In the genomic region with DNA sequence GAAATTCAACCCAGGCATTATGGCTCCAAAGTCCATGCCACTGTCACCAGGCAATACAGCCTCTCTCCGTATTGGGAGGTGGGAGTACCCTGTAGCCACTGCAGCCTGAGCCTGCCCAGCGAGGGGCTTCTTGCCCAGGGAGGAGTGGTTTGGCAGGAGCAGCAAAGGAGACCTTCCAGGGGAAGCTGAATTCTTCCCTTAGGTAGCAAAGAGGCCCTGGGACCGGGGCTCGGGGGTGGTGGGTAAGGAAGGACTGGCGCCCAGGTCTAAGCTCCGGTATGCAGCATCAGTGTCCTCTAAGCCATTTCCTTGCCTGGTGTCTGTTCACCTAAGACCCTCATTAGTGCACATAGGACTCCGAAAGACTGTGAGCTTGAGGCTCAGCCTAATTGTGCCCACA, we compare ENCODE assay signal across 26 cellular contexts. TPM values are rescaled to one million over a fixed set of nuclear protein-coding genes. Genes with fewer than 3 reads are reported as not detected.
A peak's percentile ranks its signal among the peaks of the same experiment; 100 is the strongest.
DNase-seq lines count a peak whose midpoint lies in the region; ATAC-seq, FAIRE-seq and TF ChIP-seq lines count a peak whose summit lies in the region.
"Had no signal": no experiment of that assay in that cellular context is flagged by ENCODE, and none has a peak within 500 bp of the region (broad histone marks: within the 10 kb centered on the region; RNA-seq: fewer than 3 reads in every experiment).

No MANE protein-coding gene starts in this region.

- H3K4me2 ChIP-seq in HepG2 (ENCODE audit: low read depth, low read length) (no peak overlapping the region), neuronal stem cell (ENCODE audit: insufficient read depth, low read length, poor library complexity, severe bottlenecking) (no peak overlapping the region)
- H3K4me2 ChIP-seq: A549 had no signal

- in situ Hi-C loops in HepG2 (cut with HindIII; ENCODE audit: extremely low pct_ligation_motif_present, low pct_unique_long_range_greater_than_20kb) = no loop called here

- H3K4me1 Mint-ChIP-seq in glutamatergic neuron (ENCODE audit: low read depth, unreplicated experiment) = peaks cover 3% of the 10 kb centered on the region

- peaks cover 1% of the 10 kb centered on the region for H3K9me3 Mint-ChIP-seq in glutamatergic neuron (ENCODE audit: unreplicated experiment)
- H3K9me3 Mint-ChIP-seq: CD8-positive, alpha-beta T cell had no signal

- 78% methylated on average over 4 of the region's 7 CpGs for WGBS in right lobe of liver (ENCODE audit: insufficient coverage, low coverage, low lambda C conversion rate, missing lambda C conversion rate)
- 11% methylated on average over 5 of the region's 7 CpGs for WGBS in HepG2 (ENCODE audit: low lambda C conversion rate)
- WGBS in neuronal stem cell (ENCODE audit: extremely low coverage in 2 of 2, insufficient read length in 2 of 2, insufficient replicate concordance in 1 of 2), 2 donors = no CpG with 5 or more reads among the region's 7 CpGs

- intact Hi-C loops in right lobe of liver (cut with DNase I) (loop anchor here in 1 of 2 donors (5.0 kb wide), 1 partner anchor 108 kb away; no protein-coding TSS in a partner anchor), HepG2 (cut with micrococcal nuclease; ENCODE audit: unreplicated experiment) (no loop called here)

- peak overlapping the region; percentile 20 for H3K18ac ChIP-seq in neuronal stem cell (ENCODE audit: low read length)

- H3K4me3 ChIP-seq in right lobe of liver = no peak overlapping the region
- H3K4me3 ChIP-seq in HepG2 (replicated peaks in 1 of 3; ENCODE audit: insufficient read depth in 1 of 3, low read depth in 2 of 3, low read length in 3 of 3) = no peak overlapping the region
- no peak overlapping the region for H3K4me3 ChIP-seq in neuronal stem cell (ENCODE audit: low read length in 2 of 2)
- H3K4me3 ChIP-seq: A549, MG63, SJSA1 had no signal

- peak overlapping the region; percentile 29 for H2BK5ac ChIP-seq in neuronal stem cell (ENCODE audit: low read length)

- H3K27ac Mint-ChIP-seq in glutamatergic neuron (ENCODE audit: unreplicated experiment) = no peak overlapping the region
- H3K27ac Mint-ChIP-seq: CD8-positive, alpha-beta T cell had no signal

- no peak overlapping the region for H3K9ac ChIP-seq in HepG2 (ENCODE audit: insufficient read depth, low read depth, low read length)
- no peak overlapping the region for H3K9ac ChIP-seq in neuronal stem cell (ENCODE audit: low read depth, low read length, poor library complexity)

- no peak overlapping the region for H3K4ac ChIP-seq in neuronal stem cell (ENCODE audit: low read length)

- no peaks in the 10 kb centered on the region for H3K36me3 Mint-ChIP-seq in glutamatergic neuron (ENCODE audit: unreplicated experiment)
- H3K36me3 Mint-ChIP-seq: CD8-positive, alpha-beta T cell had no signal

- no peak for TF ChIP-seq EP300 in HepG2 (IDR thresholded peaks at IDR 0.05; ENCODE audit: low read depth in 2 of 2, low read length in 2 of 2)
- TF ChIP-seq EP300 in HepG2 (CRISPR knock-in tag; IDR thresholded peaks at IDR 0.05; ENCODE audit: borderline replicate concordance) = no peak

- POLR2A ChIA-PET in HepG2 (lab: Yijun Ruan, JAX) = no interaction called here

- CTCF ChIA-PET in HepG2 (lab: Yijun Ruan, JAX; ENCODE audit: low intra/inter-chr PET ratio, low total read pairs) = interaction anchor here (2.8 kb wide), 1 partner anchor 106 kb away, joined by 37 read pairs; no protein-coding TSS in a partner anchor

- H3K36me3 ChIP-seq in right lobe of liver (no peaks in the 10 kb centered on the region), HepG2 (replicated peaks in 1 of 2; ENCODE audit: control insufficient read depth in 1 of 2, insufficient read depth in 2 of 2, low read length in 2 of 2) (no peaks in the 10 kb centered on the region), neuronal stem cell (replicated peaks in 1 of 2; ENCODE audit: control insufficient read depth in 2 of 2, insufficient read depth in 2 of 2, low read length in 2 of 2) (no peaks in the 10 kb centered on the region)
- H3K36me3 ChIP-seq: MG63, SJSA1 had no signal

- H4K20me1 ChIP-seq in HepG2 (ENCODE audit: insufficient read depth, low read length) = no peaks in the 10 kb centered on the region

- H3K9me3 ChIP-seq in right lobe of liver (no peaks in the 10 kb centered on the region), HepG2 (ENCODE audit: low read length) (no peaks in the 10 kb centered on the region), neuronal stem cell (replicated peaks in 1 of 2; ENCODE audit: control insufficient read depth in 2 of 2, insufficient read depth in 1 of 2, low read depth in 1 of 2, low read length in 2 of 2) (no peaks in the 10 kb centered on the region)
- H3K9me3 ChIP-seq: A549, Caco-2, MG63, SJSA1 had no signal

- peaks cover 12% of the 10 kb centered on the region for H3K27me3 Mint-ChIP-seq in glutamatergic neuron (ENCODE audit: unreplicated experiment)

- no peaks in the 10 kb centered on the region for H3K79me2 ChIP-seq in HepG2 (ENCODE audit: insufficient read depth, low read length)

- H2AK5ac ChIP-seq in neuronal stem cell (ENCODE audit: low read depth, low read length) = peak overlapping the region; percentile 97

- peak overlapping the region; percentile 75 for H2BK12ac ChIP-seq in neuronal stem cell (ENCODE audit: low read length)

- no peak overlapping the region for H3K23ac ChIP-seq in neuronal stem cell (ENCODE audit: low read depth, low read length, poor library complexity)

- no peak overlapping the region for H3K14ac ChIP-seq in neuronal stem cell (ENCODE audit: low read length)

- no peak overlapping the region for H4K8ac ChIP-seq in neuronal stem cell (ENCODE audit: low read depth, low read length)

- FAIRE-seq in HepG2 (lab: Jason Lieb, UNC) (no peak), GM12891 (lab: Jason Lieb, UNC) (no peak), GM19239 (lab: Jason Lieb, UNC) (no peak)
- FAIRE-seq: A549, G401.6, H1, HTR-8/SVneo had no signal

- peak overlapping the region; percentile 91 for H2BK15ac ChIP-seq in neuronal stem cell (ENCODE audit: low read length)

- TF ChIP-seq CTCF in right lobe of liver (IDR thresholded peaks at IDR 0.05) = no peak
- TF ChIP-seq CTCF in HepG2 (CRISPR knock-in tag; IDR thresholded peaks at IDR 0.05) = no peak
- TF ChIP-seq CTCF in glutamatergic neuron (IDR thresholded peaks at IDR 0.05; ENCODE audit: partially characterized antibody, unreplicated experiment) = no peak

- H3K27ac ChIP-seq in right lobe of liver = no peak overlapping the region
- H3K27ac ChIP-seq in HepG2 (ENCODE audit: extremely low read length, insufficient read depth, low read length) = no peak overlapping the region
- no peak overlapping the region for H3K27ac ChIP-seq in neuronal stem cell (replicated peaks; ENCODE audit: low read length)
- H3K27ac ChIP-seq: SJSA1 had no signal

- H4K91ac ChIP-seq in neuronal stem cell (ENCODE audit: low read depth, low read length, poor library complexity) = peak overlapping the region; percentile 22

- no peaks in the 10 kb centered on the region for H3K4me1 ChIP-seq in right lobe of liver
- H3K4me1 ChIP-seq in HepG2 (ENCODE audit: insufficient read depth, low read length) = no peaks in the 10 kb centered on the region
- peaks cover 0 to 15% of the 10 kb centered on the region in 2 donors for H3K4me1 ChIP-seq in neuronal stem cell (ENCODE audit: control insufficient read depth in 2 of 2, insufficient read depth in 1 of 2, low read depth in 1 of 2, low read length in 2 of 2)
- H3K4me1 ChIP-seq: A549, Caco-2 had no signal

- TF ChIP-seq POLR2A in right lobe of liver (IDR thresholded peaks at IDR 0.05) (no peak), HepG2 (IDR thresholded peaks at IDR 0.05; ENCODE audit: insufficient read depth in 1 of 2, low read depth in 2 of 2, low read length in 2 of 2) (no peak), GM12891 (IDR thresholded peaks at IDR 0.05; ENCODE audit: low read depth, low read length) (no peak)

- TF ChIP-seq RAD21 in HepG2 (CRISPR knock-in tag; IDR thresholded peaks at IDR 0.05) = no peak

- H3K79me1 ChIP-seq in neuronal stem cell (ENCODE audit: low read depth, low read length) = peaks cover 4% of the 10 kb centered on the region

- no peak overlapping the region for H3K4me3 Mint-ChIP-seq in glutamatergic neuron (ENCODE audit: unreplicated experiment)
- H3K4me3 Mint-ChIP-seq: CD8-positive, alpha-beta T cell had no signal

- H2AFZ ChIP-seq in HepG2 (ENCODE audit: low read length) = no peak overlapping the region
- H2AFZ ChIP-seq in neuronal stem cell (ENCODE audit: low read length) = no peak overlapping the region

- ATAC-seq in right lobe of liver (no peak), HepG2 (no peak), HG03439 (IDR thresholded peaks at IDR 0.05; ENCODE audit: unreplicated experiment) (no peak)
- ATAC-seq: CD8-positive, alpha-beta T cell; PC-3 had no signal

- no peak overlapping the region for H2BK120ac ChIP-seq in neuronal stem cell (ENCODE audit: low read depth, low read length)

- H3K27me3 ChIP-seq in right lobe of liver (no peaks in the 10 kb centered on the region), HepG2 (ENCODE audit: control insufficient read depth in 1 of 2, insufficient read depth in 2 of 2, low read length in 2 of 2) (peaks cover 9 to 39% of the 10 kb centered on the region in 2 experiments), neuronal stem cell (ENCODE audit: control insufficient read depth in 3 of 3, insufficient read depth in 3 of 3, low read depth in 1 of 3, low read length in 3 of 3) (peaks cover 0 to 18% (median 0%) of the 10 kb centered on the region in 3 experiments)
- H3K27me3 ChIP-seq: MG63, SJSA1 had no signal

- no TSS peak for BruUV-seq in HepG2 (replicated peaks; lab: Mats Ljungman, UMichigan)

- peak in 2 of 3 donors; percentile 12 to 22 for DNase-seq in right lobe of liver
- DNase-seq in HepG2 (ENCODE audit: low spot score) = no peak
- DNase-seq in glutamatergic neuron = peak; percentile 9
- DNase-seq in neuronal stem cell (ENCODE audit: low spot score) = no peak
- no peak for DNase-seq in GM12891 (ENCODE audit: insufficient read length, low spot score)
- no peak for DNase-seq in GM19239 (ENCODE audit: insufficient read length, low spot score)
- DNase-seq: C1 segment of cervical spinal cord; Caco-2; CD8-positive, alpha-beta T cell; HCEC 1CT; KG1; MG63; NCI-H1417; NCI-H1694; NCI-H2029 treated with DMSO at 0.1 percent for 48 hours; NCI-H446 treated with DMSO at 0.1 percent for 48 hours; NCI-H526; NCI-H82; NK-92 treated with Interleukin-12 subunit alpha and Interleukin-12 subunit beta, amount 100 ng/mL, for 24 hours; PC-3 had no signal

RNA-seq across cellular contexts. Expression of a gene that starts 17.0 kb away (rescaled TPM):
- 1 to 10 TPM in 1 of 6 experiments, under 1 TPM in 2, not detected in 3; 0.18 to 1.1 (median 0.24) TPM for total RNA-seq in right lobe of liver
- 0.20 TPM in 1 of 2 replicates, not detected in the other for total RNA-seq in HepG2 (2016; rRNA removed; fragmentation: Illumina TruSeq; extraction: Trizol)
- total RNA-seq in HepG2 (2016; cell fraction: cytosol; rRNA removed; fragmentation: Illumina TruSeq; extraction: Trizol; ENCODE audit: low read depth) = not detected in 2 replicates
- 0.17 TPM in 1 of 2 replicates, not detected in the other for total RNA-seq in HepG2 (2016; cell fraction: insoluble cytoplasmic fraction; rRNA removed; fragmentation: Illumina TruSeq; extraction: Trizol)
- not detected in 2 replicates for total RNA-seq in HepG2 (2016; cell fraction: membrane; rRNA removed; fragmentation: Illumina TruSeq; extraction: Trizol)
- 0.71 and 0.88 TPM in 2 replicates for total RNA-seq in HepG2 (2016; cell fraction: nucleus; rRNA removed; fragmentation: Illumina TruSeq; extraction: Trizol)
- 0.63 and 1.3 TPM in 2 replicates for polyA plus RNA-seq in HepG2 (2011; rRNA removed)
- 0.03 and 0.09 TPM in 2 replicates for polyA plus RNA-seq in HepG2 (2011; cell fraction: cytosol; rRNA removed)
- 5.4 and 9.7 TPM in 2 replicates for polyA plus RNA-seq in HepG2 (2011; cell fraction: nucleus; rRNA removed)
- 3.1 and 5.5 TPM in 2 replicates for polyA plus RNA-seq in HepG2 (2012)
- not detected in 2 replicates for polyA plus RNA-seq in HepG2 (2016; cell fraction: cytosol; fragmentation: Illumina TruSeq; extraction: Trizol; ENCODE audit: low read depth)
- not detected in 2 replicates for polyA plus RNA-seq in HepG2 (2016; cell fraction: insoluble cytoplasmic fraction; fragmentation: Illumina TruSeq; extraction: Trizol; ENCODE audit: low read depth)
- not detected in 2 replicates for polyA plus RNA-seq in HepG2 (2016; cell fraction: membrane; fragmentation: Illumina TruSeq; extraction: Trizol; ENCODE audit: low read depth)
- polyA plus RNA-seq in HepG2 (2016; cell fraction: nucleus; fragmentation: Illumina TruSeq; extraction: Trizol; ENCODE audit: insufficient read depth, low read depth) = 1.6 TPM in 1 of 2 replicates, not detected in the other
- 0.28 and 1.7 TPM in 2 replicates for polyA minus RNA-seq in HepG2 (2011; rRNA and poly(A)+ RNA removed; ENCODE audit: low replicate concordance)
- polyA minus RNA-seq in HepG2 (2011; cell fraction: cytosol; rRNA and poly(A)+ RNA removed) = not detected in 2 replicates
- 7.9 and 9.4 TPM in 2 replicates for polyA minus RNA-seq in HepG2 (2011; cell fraction: nucleus; rRNA and poly(A)+ RNA removed)
- total RNA-seq in glutamatergic neuron (ENCODE audit: unreplicated experiment) = not detected
- 8.6 TPM for polyA plus RNA-seq in neuronal stem cell (2013, experiment 1 of 2)
- polyA plus RNA-seq in neuronal stem cell (2013, experiment 2 of 2) = 10.2 TPM
- 0.18 TPM for polyA plus RNA-seq in GM12891 (2012; ENCODE audit: low read depth, missing spikeins)
- total RNA-seq: CD8-positive, alpha-beta T cell; SJSA1 had no signal

RNA-seq across cellular contexts. Expression of a gene that starts 38.6 kb away (rescaled TPM):
- 10 to 100 TPM; 12.2 to 26.7 (median 19.4) TPM for total RNA-seq in right lobe of liver
- 41.2 and 65.6 TPM in 2 replicates for total RNA-seq in HepG2 (2016; rRNA removed; fragmentation: Illumina TruSeq; extraction: Trizol)
- total RNA-seq in HepG2 (2016; cell fraction: cytosol; rRNA removed; fragmentation: Illumina TruSeq; extraction: Trizol; ENCODE audit: low read depth) = 11.0 and 15.5 TPM in 2 replicates
- total RNA-seq in HepG2 (2016; cell fraction: insoluble cytoplasmic fraction; rRNA removed; fragmentation: Illumina TruSeq; extraction: Trizol) = 41.4 and 67.3 TPM in 2 replicates
- total RNA-seq in HepG2 (2016; cell fraction: membrane; rRNA removed; fragmentation: Illumina TruSeq; extraction: Trizol) = 26.5 and 29.9 TPM in 2 replicates
- 43.9 and 47.8 TPM in 2 replicates for total RNA-seq in HepG2 (2016; cell fraction: nucleus; rRNA removed; fragmentation: Illumina TruSeq; extraction: Trizol)
- polyA plus RNA-seq in HepG2 (2011; rRNA removed) = 10.8 and 16.3 TPM in 2 replicates
- 9.4 and 9.8 TPM in 2 replicates for polyA plus RNA-seq in HepG2 (2011; cell fraction: cytosol; rRNA removed)
- 11.5 and 21.4 TPM in 2 replicates for polyA plus RNA-seq in HepG2 (2011; cell fraction: nucleus; rRNA removed)
- 18.4 and 19.1 TPM in 2 replicates for polyA plus RNA-seq in HepG2 (2012)
- polyA plus RNA-seq in HepG2 (2016; cell fraction: cytosol; fragmentation: Illumina TruSeq; extraction: Trizol; ENCODE audit: low read depth) = 11.7 and 13.7 TPM in 2 replicates
- 55.2 and 58.0 TPM in 2 replicates for polyA plus RNA-seq in HepG2 (2016; cell fraction: insoluble cytoplasmic fraction; fragmentation: Illumina TruSeq; extraction: Trizol; ENCODE audit: low read depth)
- 25.4 and 27.9 TPM in 2 replicates for polyA plus RNA-seq in HepG2 (2016; cell fraction: membrane; fragmentation: Illumina TruSeq; extraction: Trizol; ENCODE audit: low read depth)
- 64.1 and 70.5 TPM in 2 replicates for polyA plus RNA-seq in HepG2 (2016; cell fraction: nucleus; fragmentation: Illumina TruSeq; extraction: Trizol; ENCODE audit: insufficient read depth, low read depth)
- polyA minus RNA-seq in HepG2 (2011; rRNA and poly(A)+ RNA removed; ENCODE audit: low replicate concordance) = 0.16 and 19.5 TPM in 2 replicates
- 6.4 and 8.8 TPM in 2 replicates for polyA minus RNA-seq in HepG2 (2011; cell fraction: cytosol; rRNA and poly(A)+ RNA removed)
- polyA minus RNA-seq in HepG2 (2011; cell fraction: nucleus; rRNA and poly(A)+ RNA removed) = 22.8 and 27.4 TPM in 2 replicates
- total RNA-seq in glutamatergic neuron (ENCODE audit: unreplicated experiment) = 0.25 TPM
- 0.86 TPM for polyA plus RNA-seq in neuronal stem cell (2013, experiment 1 of 2)
- polyA plus RNA-seq in neuronal stem cell (2013, experiment 2 of 2) = 0.86 TPM
- polyA plus RNA-seq in GM12891 (2012; ENCODE audit: low read depth, missing spikeins) = 0.30 TPM
- total RNA-seq: CD8-positive, alpha-beta T cell; SJSA1 had no signal

Comparison
In these comparisons a context has a peak if more than half of its experiments do, and no peak if none do; other contexts are left out.
1. DNase-seq: peak in right lobe of liver (2 of 3) and glutamatergic neuron (single experiment); none in HepG2 (single experiment), neuronal stem cell (single experiment), GM12891 (single experiment) and GM19239 (single experiment).